1 cellular context compared by ENCODE assay signal in genomic region chr3:129026728-129027543, GRCh38.
TF ChIP-seq lines count a peak whose summit lies in the region.

No MANE protein-coding gene starts in this region.

TF ChIP-seq in K562, 482 proteins besides CTCF, POLR2A, EP300 and RAD21 (continued from another document and continues in another):
- TF ChIP-seq ELF1 (tag; IDR thresholded peaks at IDR 0.05) (peak; percentile 32; the same call in 1 of the 2 replicates), CCAR2 (IDR thresholded peaks at IDR 0.05; ENCODE audit: low read depth, low read length) (no peak), FOS (IDR thresholded peaks at IDR 0.05; ENCODE audit: extremely low read depth, insufficient read length) (peak; percentile 46), ZFP30 (CRISPR knock-in tag; IDR thresholded peaks at IDR 0.05; ENCODE audit: borderline replicate concordance) (no peak), ZNF584 (CRISPR knock-in tag; IDR thresholded peaks at IDR 0.05; ENCODE audit: low read depth) (no peak), TEAD1 (CRISPR knock-in tag; IDR thresholded peaks at IDR 0.05) (peak in 1 of 2 experiments; percentile 79; a peak in 2 of 4 replicates), SIRT6 (IDR thresholded peaks at IDR 0.05; ENCODE audit: low read depth, low read length) (no peak), PTRF (tag; IDR thresholded peaks at IDR 0.05) (no peak), ZNF431 (CRISPR knock-in tag; IDR thresholded peaks at IDR 0.05) (no peak), VEZF1 (CRISPR knock-in tag; IDR thresholded peaks at IDR 0.05) (peak; percentile 65), FUS (optimal IDR thresholded peaks at IDR 0.05; ENCODE audit: low read depth, low read length) (no peak), ERF (CRISPR knock-in tag; IDR thresholded peaks at IDR 0.05) (no peak), ZNF561 (CRISPR knock-in tag; conservative IDR thresholded peaks at IDR 0.05) (no peak), MAZ (CRISPR knock-in tag; conservative IDR thresholded peaks at IDR 0.05 in 1 of 2, IDR thresholded peaks at IDR 0.05 in 1 of 2) (peak; percentile 58 to 74; a peak in 2 of 4 replicates), PML (IDR thresholded peaks at IDR 0.05; ENCODE audit: low read length) (peak; percentile 50; the same call in 1 of the 2 replicates), TFE3 (CRISPR knock-in tag; IDR thresholded peaks at IDR 0.05) (no peak), CLOCK (CRISPR knock-in tag; IDR thresholded peaks at IDR 0.05; ENCODE audit: borderline replicate concordance) (no peak), DEAF1 (CRISPR knock-in tag; IDR thresholded peaks at IDR 0.05) (no peak), SMARCE1 (IDR thresholded peaks at IDR 0.05) (0 out of 2 replicates have a peak, but pooled peaks have one; percentile 10), ZFP1 (CRISPR knock-in tag; IDR thresholded peaks at IDR 0.05) (no peak), SP1 (CRISPR knock-in tag; IDR thresholded peaks at IDR 0.05) (peak; percentile 61; the same call in 1 of the 2 replicates), HMGN3 (IDR thresholded peaks at IDR 0.05; ENCODE audit: borderline replicate concordance, extremely low read depth, insufficient read length, low read depth, low read length) (peak; percentile 19), GTF2E2 (tag; IDR thresholded peaks at IDR 0.05) (no peak), XRCC5 (IDR thresholded peaks at IDR 0.05; ENCODE audit: low read depth, low read length) (peak; percentile 77), SMAD3 (CRISPR knock-in tag; conservative IDR thresholded peaks at IDR 0.05) (no peak), ETV5 (CRISPR knock-in tag; IDR thresholded peaks at IDR 0.05; ENCODE audit: low read depth) (peak; percentile 61; the same call in 1 of the 2 replicates), NONO (IDR thresholded peaks at IDR 0.05; ENCODE audit: low read depth in 2 of 2, low read length in 1 of 2) (peak in 1 of 2 experiments; percentile 69; a peak in 1 of 4 replicates), HDAC2 (IDR thresholded peaks at IDR 0.05) (no peak), ZNF699 (CRISPR knock-in tag; IDR thresholded peaks at IDR 0.05; ENCODE audit: insufficient replicate concordance) (no peak), SOX6 (IDR thresholded peaks at IDR 0.05) (0 out of 2 replicates have a peak, but pooled peaks have one; percentile 23), RBFOX2 (IDR thresholded peaks at IDR 0.05; ENCODE audit: low read depth, low read length) (peak; percentile 84), CREM (IDR thresholded peaks at IDR 0.05; ENCODE audit: low read depth) (peak; percentile 78), ZNF764 (CRISPR knock-in tag; IDR thresholded peaks at IDR 0.05; ENCODE audit: low read depth) (peak; percentile 99), ZNF551 (CRISPR knock-in tag; IDR thresholded peaks at IDR 0.05) (no peak), PKNOX1 (IDR thresholded peaks at IDR 0.05) (no peak; the same call in 1 of the 2 replicates), ZNF75A (CRISPR knock-in tag; IDR thresholded peaks at IDR 0.05) (no peak), STAT6 (CRISPR knock-in tag; IDR thresholded peaks at IDR 0.05) (no peak), HNRNPL (IDR thresholded peaks at IDR 0.05; ENCODE audit: low read depth, low read length) (peak; percentile 65; the same call in 1 of the 2 replicates), ZNF655 (CRISPR knock-in tag; IDR thresholded peaks at IDR 0.05) (no peak)
- TF ChIP-seq, protein P1, sequence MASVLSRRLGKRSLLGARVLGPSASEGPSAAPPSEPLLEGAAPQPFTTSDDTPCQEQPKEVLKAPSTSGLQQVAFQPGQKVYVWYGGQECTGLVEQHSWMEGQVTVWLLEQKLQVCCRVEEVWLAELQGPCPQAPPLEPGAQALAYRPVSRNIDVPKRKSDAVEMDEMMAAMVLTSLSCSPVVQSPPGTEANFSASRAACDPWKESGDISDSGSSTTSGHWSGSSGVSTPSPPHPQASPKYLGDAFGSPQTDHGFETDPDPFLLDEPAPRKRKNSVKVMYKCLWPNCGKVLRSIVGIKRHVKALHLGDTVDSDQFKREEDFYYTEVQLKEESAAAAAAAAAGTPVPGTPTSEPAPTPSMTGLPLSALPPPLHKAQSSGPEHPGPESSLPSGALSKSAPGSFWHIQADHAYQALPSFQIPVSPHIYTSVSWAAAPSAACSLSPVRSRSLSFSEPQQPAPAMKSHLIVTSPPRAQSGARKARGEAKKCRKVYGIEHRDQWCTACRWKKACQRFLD (CRISPR knock-in tag; IDR thresholded peaks at IDR 0.05): 0 out of 2 replicates have a peak, but pooled peaks have one; percentile 25
- TF ChIP-seq, protein P2, sequence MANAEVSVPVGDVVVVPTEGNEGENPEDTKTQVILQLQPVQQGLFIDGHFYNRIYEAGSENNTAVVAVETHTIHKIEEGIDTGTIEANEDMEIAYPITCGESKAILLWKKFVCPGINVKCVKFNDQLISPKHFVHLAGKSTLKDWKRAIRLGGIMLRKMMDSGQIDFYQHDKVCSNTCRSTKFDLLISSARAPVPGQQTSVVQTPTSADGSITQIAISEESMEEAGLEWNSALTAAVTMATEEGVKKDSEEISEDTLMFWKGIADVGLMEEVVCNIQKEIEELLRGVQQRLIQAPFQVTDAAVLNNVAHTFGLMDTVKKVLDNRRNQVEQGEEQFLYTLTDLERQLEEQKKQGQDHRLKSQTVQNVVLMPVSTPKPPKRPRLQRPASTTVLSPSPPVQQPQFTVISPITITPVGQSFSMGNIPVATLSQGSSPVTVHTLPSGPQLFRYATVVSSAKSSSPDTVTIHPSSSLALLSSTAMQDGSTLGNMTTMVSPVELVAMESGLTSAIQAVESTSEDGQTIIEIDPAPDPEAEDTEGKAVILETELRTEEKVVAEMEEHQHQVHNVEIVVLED (CRISPR knock-in tag; IDR thresholded peaks at IDR 0.05): peak; percentile 60
- TF ChIP-seq, protein P3, sequence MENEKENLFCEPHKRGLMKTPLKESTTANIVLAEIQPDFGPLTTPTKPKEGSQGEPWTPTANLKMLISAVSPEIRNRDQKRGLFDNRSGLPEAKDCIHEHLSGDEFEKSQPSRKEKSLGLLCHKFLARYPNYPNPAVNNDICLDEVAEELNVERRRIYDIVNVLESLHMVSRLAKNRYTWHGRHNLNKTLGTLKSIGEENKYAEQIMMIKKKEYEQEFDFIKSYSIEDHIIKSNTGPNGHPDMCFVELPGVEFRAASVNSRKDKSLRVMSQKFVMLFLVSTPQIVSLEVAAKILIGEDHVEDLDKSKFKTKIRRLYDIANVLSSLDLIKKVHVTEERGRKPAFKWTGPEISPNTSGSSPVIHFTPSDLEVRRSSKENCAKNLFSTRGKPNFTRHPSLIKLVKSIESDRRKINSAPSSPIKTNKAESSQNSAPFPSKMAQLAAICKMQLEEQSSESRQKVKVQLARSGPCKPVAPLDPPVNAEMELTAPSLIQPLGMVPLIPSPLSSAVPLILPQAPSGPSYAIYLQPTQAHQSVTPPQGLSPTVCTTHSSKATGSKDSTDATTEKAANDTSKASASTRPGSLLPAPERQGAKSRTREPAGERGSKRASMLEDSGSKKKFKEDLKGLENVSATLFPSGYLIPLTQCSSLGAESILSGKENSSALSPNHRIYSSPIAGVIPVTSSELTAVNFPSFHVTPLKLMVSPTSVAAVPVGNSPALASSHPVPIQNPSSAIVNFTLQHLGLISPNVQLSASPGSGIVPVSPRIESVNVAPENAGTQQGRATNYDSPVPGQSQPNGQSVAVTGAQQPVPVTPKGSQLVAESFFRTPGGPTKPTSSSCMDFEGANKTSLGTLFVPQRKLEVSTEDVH (IDR thresholded peaks at IDR 0.05; ENCODE audit: low read depth, partially characterized antibody): no peak
- TF ChIP-seq, protein P4, sequence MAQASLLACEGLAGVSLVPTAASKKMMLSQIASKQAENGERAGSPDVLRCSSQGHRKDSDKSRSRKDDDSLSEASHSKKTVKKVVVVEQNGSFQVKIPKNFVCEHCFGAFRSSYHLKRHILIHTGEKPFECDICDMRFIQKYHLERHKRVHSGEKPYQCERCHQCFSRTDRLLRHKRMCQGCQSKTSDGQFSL (CRISPR knock-in tag; IDR thresholded peaks at IDR 0.05): no peak
- TF ChIP-seq, protein P4 (tag; IDR thresholded peaks at IDR 0.05): no peak
